Comparison of ENCODE assay signal across 16 cellular contexts in genomic region chr6:107173779-107174178, GRCh38.
"Had no signal": no experiment of that assay in that cellular context is flagged by ENCODE, and none has a peak within 500 bp of the region (broad histone marks: within the 10 kb centered on the region; RNA-seq: fewer than 3 reads in every experiment).

No MANE protein-coding gene starts in this region.

- H3K27me3 ChIP-seq: neutrophil, upper lobe of left lung had no signal

- H3K27ac Mint-ChIP-seq: activated naive CD4-positive, alpha-beta T cell treated with anti-CD3 and anti-CD28 coated beads, Interleukin-2, amount 50 U/mL, for 72 hours; naive thymus-derived CD8-positive, alpha-beta T cell had no signal

- H3K27me3 Mint-ChIP-seq: naive thymus-derived CD8-positive, alpha-beta T cell had no signal

- H3K4me3 ChIP-seq: lung, mucosa of descending colon, upper lobe of left lung had no signal

- H3K27ac ChIP-seq: neutrophil, upper lobe of left lung had no signal

- ATAC-seq: activated naive CD4-positive, alpha-beta T cell treated with anti-CD3 and anti-CD28 coated beads, Interleukin-2, amount 50 U/mL, for 72 hours; left colon; mucosa of descending colon; naive thymus-derived CD8-positive, alpha-beta T cell; right cardiac atrium had no signal

- H3K36me3 Mint-ChIP-seq: activated naive CD4-positive, alpha-beta T cell treated with anti-CD3 and anti-CD28 coated beads, Interleukin-2, amount 50 U/mL, for 72 hours had no signal

- H3K4me3 Mint-ChIP-seq: naive thymus-derived CD8-positive, alpha-beta T cell had no signal

- H3K36me3 ChIP-seq: neutrophil, upper lobe of left lung had no signal

- DNase-seq: activated effector memory CD4-positive, alpha-beta T cell treated with Interleukin-2 at 50 U/mL for 16 hours; activated T-cell treated with anti-CD3 and anti-CD28 coated beads, Interleukin-2, amount 50 U/mL, for 1 hour; central memory CD4-positive, alpha-beta T cell; cortex of kidney; effector CD8-positive, alpha-beta T cell; glutamatergic neuron; left colon; mucosa of descending colon; naive thymus-derived CD8-positive, alpha-beta T cell; right cardiac atrium; stimulated activated CD4-positive, alpha-beta T cell treated with anti-CD3 and anti-CD28 coated beads, Interleukin-2, amount 100 ng/mL, for 24 hours; stimulated activated naive CD4-positive, alpha-beta T cell; upper lobe of left lung had no signal

- H3K9me3 ChIP-seq: mucosa of descending colon, neutrophil, upper lobe of left lung had no signal

- H3K4me1 ChIP-seq: upper lobe of left lung had no signal
